8 cellular contexts compared by ENCODE assay signal in genomic region chr9:127586537-127586936, GRCh38. TPM values are rescaled to one million over a fixed set of nuclear protein-coding genes. Genes with fewer than 3 reads are reported as not detected.
DNase-seq lines count a peak whose midpoint lies in the region; ATAC-seq and TF ChIP-seq lines count a peak whose summit lies in the region.

No MANE protein-coding gene starts in this region.

- H3K9ac ChIP-seq in NT2/D1 (ENCODE audit: insufficient read length, low read depth), result no peak overlapping the region

- peak in 12 of 14 donors; percentile 19 to 71 (median 54) for DNase-seq in C1 segment of cervical spinal cord (lab: John Stamatoyannopoulos, UW)
- peak; percentile 73 for DNase-seq in HFFc6
- peak; percentile 70 for DNase-seq in NT2/D1 (ENCODE audit: low read depth, low spot score)
- peak; percentile 70 for DNase-seq in activated CD8-positive, alpha-beta memory T cell treated with anti-CD3 and anti-CD28 coated beads, Interleukin-2, amount 50 U/mL, for 48 hours
- no peak for DNase-seq in epithelial cell of proximal tubule (ENCODE audit: low read depth)
- DNase-seq in myocyte (ENCODE audit: low read depth), result peak; percentile 87
- DNase-seq in thoracic aorta (ENCODE audit: low spot score), result no peak

- H3K27me3 ChIP-seq in NT2/D1 (ENCODE audit: insufficient read depth, insufficient read length) (no peaks in the 10 kb centered on the region), thoracic aorta (replicated peaks; ENCODE audit: insufficient read depth) (no peaks in the 10 kb centered on the region)

- H3K4me3 ChIP-seq in NT2/D1 (ENCODE audit: insufficient read length, low read depth) (no peak overlapping the region), epithelial cell of proximal tubule (ENCODE audit: low read depth, low read length) (no peak overlapping the region), thoracic aorta (no peak overlapping the region)

- H3K4me1 ChIP-seq in NT2/D1 (ENCODE audit: insufficient read depth, insufficient read length) (no peaks in the 10 kb centered on the region), thoracic aorta (ENCODE audit: control insufficient read depth in 1 of 2, low read depth in 2 of 2) (peaks cover 0 to 6% of the 10 kb centered on the region in 2 donors)

- H3K9me3 ChIP-seq in NT2/D1 (ENCODE audit: insufficient read depth, low read length) (no peaks in the 10 kb centered on the region), thoracic aorta (no peaks in the 10 kb centered on the region)

- ATAC-seq in thoracic aorta (ENCODE audit: insufficient number of reproducible peaks, low FRiP score, low read depth) (peak; percentile 62), HG02763 (IDR thresholded peaks at IDR 0.05; ENCODE audit: unreplicated experiment) (no peak)

- no peak overlapping the region for H3K4me3 Mint-ChIP-seq in HFFc6

- H3K27me3 Mint-ChIP-seq in HFFc6 (ENCODE audit: insufficient read depth), result no peaks in the 10 kb centered on the region

- peaks cover 7% of the 10 kb centered on the region for H3K36me3 Mint-ChIP-seq in HFFc6 (ENCODE audit: low read depth)

- TF ChIP-seq CTCF in HFFc6 (IDR thresholded peaks at IDR 0.05) (peak; percentile 94), epithelial cell of proximal tubule (conservative IDR thresholded peaks at IDR 0.05; ENCODE audit: low read depth, low read length) (peak; percentile 90), thoracic aorta (IDR thresholded peaks at IDR 0.05) (peak; percentile 88)

- H3K27ac Mint-ChIP-seq in HFFc6, result peak overlapping the region; percentile 20; the same call in 1 of the 2 replicates

- no peak overlapping the region for H3K27ac ChIP-seq in thoracic aorta

- H3K4me1 Mint-ChIP-seq in HFFc6 (ENCODE audit: low read depth), result peaks cover 52% of the 10 kb centered on the region

- H3K36me3 ChIP-seq in NT2/D1 (ENCODE audit: insufficient read depth, insufficient read length, low read length) (no peaks in the 10 kb centered on the region), thoracic aorta (no peaks in the 10 kb centered on the region)

- peaks cover 14% of the 10 kb centered on the region for H3K9me3 Mint-ChIP-seq in HFFc6

RNA-seq across cellular contexts. Expression of gene STXBP1, which starts 25.5 kb away (rescaled TPM):
- 10 to 100 TPM; 61.9 to 90.7 (median 73.6) TPM for total RNA-seq in HFFc6 (2021; fragmentation: NEBNext Ultra II Directional; extraction: Animal tissue kit (Norgen Biotek cat#: 25700))
- total RNA-seq in epithelial cell of proximal tubule (12.4 and 14.6 TPM in 2 replicates), myocyte (10.6 and 21.9 TPM in 2 replicates), thoracic aorta (10 to 100 TPM; 66.2 to 87.3 TPM)
- polyA plus RNA-seq in myocyte (2012), result 31.0 TPM

Comparison
In these comparisons a context has a peak if more than half of its experiments do, and no peak if none do; other contexts are left out.
1. DNase-seq: peak in C1 segment of cervical spinal cord (12 of 14), HFFc6 (single experiment), NT2/D1 (single experiment), activated CD8-positive, alpha-beta memory T cell treated with anti-CD3 and anti-CD28 coated beads, Interleukin-2, amount 50 U/mL, for 48 hours (single experiment) and myocyte (single experiment); none in epithelial cell of proximal tubule (single experiment) and thoracic aorta (single experiment).
2. Peak in every context shown above with its lines, with median percentiles within 50 percentile points of each other: CTCF ChIP-seq.